ENCODE assay signal across 1 cellular context in the genomic region with DNA sequence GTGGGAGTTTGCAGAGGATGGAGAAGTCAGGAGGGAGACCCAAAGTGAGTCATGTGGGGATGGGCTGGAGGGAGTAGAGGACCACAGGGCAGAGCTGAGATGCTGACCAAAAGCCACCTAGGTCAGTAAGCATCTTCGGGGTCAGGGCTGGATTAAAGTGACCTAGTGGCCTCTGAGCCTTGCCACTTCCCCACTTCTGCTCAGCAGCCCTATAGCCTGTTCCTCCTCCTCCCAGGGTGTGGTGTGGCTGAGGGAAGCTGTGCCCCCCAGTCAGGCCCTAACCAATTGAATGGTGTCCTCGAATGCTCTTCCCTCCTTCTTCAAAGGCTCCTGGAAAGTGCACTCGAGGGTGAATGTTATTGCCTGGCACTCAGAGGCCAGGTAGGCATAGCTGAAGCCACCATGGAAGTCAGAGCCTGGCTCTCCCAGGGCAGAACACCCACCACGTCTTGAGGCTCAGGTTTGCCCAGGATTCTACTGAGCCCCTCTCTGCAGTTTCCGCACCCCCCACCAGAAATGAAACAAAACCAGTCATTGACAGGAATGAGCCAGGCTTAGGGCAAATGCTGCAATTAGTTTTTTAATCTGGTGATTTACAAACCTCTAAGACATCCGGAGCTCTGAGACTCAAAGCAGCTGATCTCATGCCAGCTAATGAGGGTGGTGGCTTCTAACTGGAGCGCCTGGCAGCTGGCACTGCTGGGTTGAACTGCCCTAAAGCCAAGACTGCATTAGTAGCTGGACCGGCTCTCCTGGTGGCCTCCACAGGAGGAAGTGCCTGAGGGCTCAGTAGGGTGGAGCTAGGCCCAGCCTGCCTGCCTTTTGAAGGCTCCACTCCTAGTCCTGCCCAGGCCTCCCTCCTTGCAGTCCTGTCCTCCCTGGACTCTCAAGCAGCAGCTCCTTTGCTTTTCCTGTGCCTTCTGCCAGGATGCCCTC.
TF ChIP-seq lines count a peak whose summit lies in the region.

No MANE protein-coding gene starts in this region.

TF ChIP-seq in SK-N-SH, 30 proteins besides CTCF, POLR2A, EP300 and RAD21 (continued from another document):
- TF ChIP-seq REST (IDR thresholded peaks at IDR 0.05; ENCODE audit: low read depth, low read length) = no peak
